In the genomic region with DNA sequence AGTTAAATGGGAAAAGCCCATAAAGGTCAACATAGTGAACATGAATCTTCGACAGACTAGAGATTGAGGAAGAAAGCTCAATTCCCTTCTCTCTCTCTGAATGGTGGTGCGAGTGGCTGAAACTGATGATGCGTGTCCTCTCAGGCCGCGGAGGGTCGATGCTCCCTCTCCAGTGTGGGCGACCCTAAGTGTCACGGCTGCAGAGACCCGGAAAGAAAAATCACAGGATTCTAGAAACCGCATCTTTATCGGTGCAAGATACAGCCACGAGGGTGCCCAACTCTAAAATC, we compare ENCODE assay signal across 6 cellular contexts. TPM values are rescaled to one million over a fixed set of nuclear protein-coding genes. Genes with fewer than 3 reads are reported as not detected.
DNase-seq lines count a peak whose midpoint lies in the region; ATAC-seq and TF ChIP-seq lines count a peak whose summit lies in the region.

No MANE protein-coding gene starts in this region.

- peak overlapping the region; percentile 92 for H3K4me2 ChIP-seq in HCT116 (ENCODE audit: low read length)

- peak overlapping the region; percentile 94 for H3K27ac ChIP-seq in HCT116 (ENCODE audit: low read depth, low read length)

- peaks cover 9 to 30% of the 10 kb centered on the region in 2 experiments for H3K4me1 ChIP-seq in HCT116 (ENCODE audit: control insufficient read depth in 1 of 2, insufficient read depth in 2 of 2, low read length in 2 of 2)

- CTCF ChIA-PET in HCT116 (lab: Charles Lee): interaction anchor here (1.1 to 3.0 kb wide), 3 partner anchors 11 to 348 kb away, joined by 3 to 18 read pairs (median 7); partner anchors contain the start of gene PRMT5
- CTCF ChIA-PET in activated CD4-positive, alpha-beta memory T cell treated with anti-CD3 and anti-CD28 coated beads, Interleukin-2, amount 10 ng/mL, durations not matched to agents 7 days and 5 days (lab: Charles Lee): interaction anchor here (0.8 to 5.8 kb wide), 17 partner anchors 9 to 348 kb away, joined by 3 to 49 read pairs (median 6); partner anchors contain the start of genes LRP10 and PRMT5

- no peaks in the 10 kb centered on the region for H3K9me3 Mint-ChIP-seq in activated CD4-positive, alpha-beta memory T cell treated with anti-CD3 and anti-CD28 coated beads, Interleukin-2, amount 10 ng/mL, durations not matched to agents 7 days and 5 days

- no peaks in the 10 kb centered on the region for H3K27me3 ChIP-seq in HCT116 (ENCODE audit: insufficient read depth, low read length)

- peak overlapping the region; percentile 93 for H3K9ac ChIP-seq in HCT116 (ENCODE audit: low read length)

- no peaks in the 10 kb centered on the region for H3K9me3 ChIP-seq in HCT116 (ENCODE audit: control insufficient read depth in 1 of 2, insufficient read depth in 1 of 2, low read depth in 1 of 2, low read length in 2 of 2)

- POLR2A ChIA-PET in HCT116 (lab: Charles Lee): interaction anchor here (0.7 to 4.8 kb wide), 9 partner anchors 9 to 47 kb away, joined by 3 to 29 read pairs (median 3); partner anchors contain the start of genes LRP10 and PRMT5
- POLR2A ChIA-PET in activated CD4-positive, alpha-beta memory T cell treated with anti-CD3 and anti-CD28 coated beads, Interleukin-2, amount 10 ng/mL, durations not matched to agents 7 days and 5 days (lab: Charles Lee): interaction anchor here (0.7 to 4.1 kb wide), 26 partner anchors 10 to 1463 kb away, joined by 3 to 80 read pairs (median 9); partner anchors contain the start of genes ACIN1, C14orf119, CDH24 and CHD8

- H3K36me3 ChIP-seq in HCT116 (ENCODE audit: control insufficient read depth in 1 of 2, insufficient read depth in 2 of 2, low read length in 2 of 2): peaks cover 21 to 28% of the 10 kb centered on the region in 2 experiments; a peak in 3 of 4 replicates

- H3K9me2 ChIP-seq in HCT116 (ENCODE audit: insufficient read depth): no peaks in the 10 kb centered on the region

- intact Hi-C loops in HCT116 (cut with micrococcal nuclease): loop anchor here (5.0 kb wide), 1 partner anchor 46 kb away; the partner anchor contains the start of gene LRP10
- intact Hi-C loops in lower leg skin (cut with DNase I; ENCODE audit: low total_unique reads): no loop called here

- peak overlapping the region; percentile 90 for H3K4me3 Mint-ChIP-seq in activated CD4-positive, alpha-beta memory T cell treated with anti-CD3 and anti-CD28 coated beads, Interleukin-2, amount 10 ng/mL, durations not matched to agents 7 days and 5 days

- H3K27me3 Mint-ChIP-seq in activated CD4-positive, alpha-beta memory T cell treated with anti-CD3 and anti-CD28 coated beads, Interleukin-2, amount 10 ng/mL, durations not matched to agents 7 days and 5 days: no peaks in the 10 kb centered on the region

- BruUV-seq in HCT116 (replicated peaks; lab: Mats Ljungman, UMichigan): TSS peak; percentile 77

- H3K36me3 Mint-ChIP-seq in activated CD4-positive, alpha-beta memory T cell treated with anti-CD3 and anti-CD28 coated beads, Interleukin-2, amount 10 ng/mL, durations not matched to agents 7 days and 5 days (ENCODE audit: low read depth): peaks cover 44% of the 10 kb centered on the region

- TF ChIP-seq POLR2A in HCT116 (IDR thresholded peaks at IDR 0.05; ENCODE audit: borderline replicate concordance, extremely low read depth, insufficient read depth, insufficient read length) (no peak), lower leg skin (IDR thresholded peaks at IDR 0.05) (no peak)

- peaks cover 42% of the 10 kb centered on the region for H3K4me1 Mint-ChIP-seq in activated CD4-positive, alpha-beta memory T cell treated with anti-CD3 and anti-CD28 coated beads, Interleukin-2, amount 10 ng/mL, durations not matched to agents 7 days and 5 days

- TF ChIP-seq RAD21 in HCT116 (IDR thresholded peaks at IDR 0.05; ENCODE audit: low read depth): no peak

- peaks cover 48% of the 10 kb centered on the region for H3K79me2 ChIP-seq in HCT116 (ENCODE audit: insufficient read depth, low read length)

- H4K20me1 ChIP-seq in HCT116 (ENCODE audit: insufficient read depth): no peaks in the 10 kb centered on the region

- DNase-seq in HCT116 (ENCODE audit: low read depth, low spot score) (no peak), lower leg skin (ENCODE audit: low spot score in 2 of 2) (no peak), NCI-H526 treated with DMSO at 0.1 percent for 48 hours (lab: John Stamatoyannopoulos, UW) (no peak), ureter (ENCODE audit: low spot score) (no peak)
- DNase-seq in activated CD4-positive, alpha-beta memory T cell treated with anti-CD3 and anti-CD28 coated beads, Interleukin-2, amount 10 ng/mL, durations not matched to agents 7 days and 5 days: no peak
- no peak for DNase-seq in activated CD4-positive, CD25-positive, alpha-beta regulatory T cell treated with anti-CD3 and anti-CD28 coated beads, Interleukin-2, amount 50 U/mL, for 72 hours

- ATAC-seq in HCT116: no peak; the same call in 1 of the 2 replicates

- no peak overlapping the region for H2AFZ ChIP-seq in HCT116 (ENCODE audit: low read depth, low read length, poor library complexity, severe bottlenecking)

- 0 to 1% methylated on average over 12 of the region's 12 CpGs for WGBS in lower leg skin, 2 donors

- H3K27ac Mint-ChIP-seq in activated CD4-positive, alpha-beta memory T cell treated with anti-CD3 and anti-CD28 coated beads, Interleukin-2, amount 10 ng/mL, durations not matched to agents 7 days and 5 days: peak overlapping the region; percentile 98

- RAD21 ChIA-PET in HCT116 (lab: Charles Lee; ENCODE audit: low non-redundant PET in 1 of 2, low total read pairs in 2 of 2, uncharacterized antibody in 2 of 2, unreplicated experiment in 2 of 2): no interaction called here

- TF ChIP-seq CTCF in HCT116 (IDR thresholded peaks at IDR 0.05 in 2 of 3, conservative IDR thresholded peaks at IDR 0.05 in 1 of 3; ENCODE audit: borderline replicate concordance in 1 of 3, insufficient read depth in 1 of 3, low read depth in 2 of 3, low read length in 2 of 3) (no peak), lower leg skin (IDR thresholded peaks at IDR 0.05) (no peak)

- peak overlapping the region; percentile 97 to 98 for H3K4me3 ChIP-seq in HCT116 (replicated peaks in 1 of 2; ENCODE audit: low read depth in 1 of 2, low read length in 2 of 2)
- H3K4me3 ChIP-seq in lower leg skin (ENCODE audit: low read depth, poor library complexity, severe bottlenecking): peak overlapping the region; percentile 89

TF ChIP-seq in HCT116, 20 proteins besides CTCF, POLR2A, EP300 and RAD21 (continues in another document):
- TF ChIP-seq REST (IDR thresholded peaks at IDR 0.05; ENCODE audit: low read depth): no peak

RNA-seq across cellular contexts. Expression of gene RBM23, which starts 0.5 kb away (rescaled TPM):
- total RNA-seq in HCT116 (2021; ENCODE audit: unreplicated experiment) (67.2 TPM), lower leg skin (100 to 1,000 TPM in 2 of 4 donors, 10 to 100 TPM in 2; 71.2 to 202 (median 105) TPM), ureter (84.4 TPM)
- polyA plus RNA-seq in HCT116 (2012): 51.0 and 54.9 TPM in 2 replicates
- total RNA-seq in activated CD4-positive, alpha-beta memory T cell treated with anti-CD3 and anti-CD28 coated beads, Interleukin-2, amount 10 ng/mL, durations not matched to agents 7 days and 5 days: 10 to 100 TPM; 71.8 to 73.5 TPM

RNA-seq across cellular contexts. Expression of gene PRMT5, which starts 10.7 kb away (rescaled TPM):
- total RNA-seq in HCT116 (2021; ENCODE audit: unreplicated experiment) (186 TPM), lower leg skin (10 to 100 TPM; 42.9 to 53.2 (median 48.3) TPM), ureter (80.9 TPM)
- polyA plus RNA-seq in HCT116 (2012): 204 TPM in 2 replicates
- 10 to 100 TPM; 46.3 to 49.8 TPM for total RNA-seq in activated CD4-positive, alpha-beta memory T cell treated with anti-CD3 and anti-CD28 coated beads, Interleukin-2, amount 10 ng/mL, durations not matched to agents 7 days and 5 days

RNA-seq across cellular contexts. Expression of gene REM2, which starts 35.4 kb away (rescaled TPM):
- 0.47 TPM for total RNA-seq in HCT116 (2021; ENCODE audit: unreplicated experiment)
- 0.52 and 0.59 TPM in 2 replicates for polyA plus RNA-seq in HCT116 (2012)
- 1 to 10 TPM in 1 of 2 experiments, under 1 TPM in 1; 0.98 to 1.2 TPM for total RNA-seq in activated CD4-positive, alpha-beta memory T cell treated with anti-CD3 and anti-CD28 coated beads, Interleukin-2, amount 10 ng/mL, durations not matched to agents 7 days and 5 days
- 1 to 10 TPM in 2 of 4 donors, under 1 TPM in 2; 0.52 to 2.5 (median 1.5) TPM for total RNA-seq in lower leg skin
- 0.18 TPM for total RNA-seq in ureter

RNA-seq across cellular contexts. Expression of gene HAUS4, which starts 38.4 kb away (rescaled TPM):
- total RNA-seq in HCT116 (2021; ENCODE audit: unreplicated experiment) (48.7 TPM), lower leg skin (10 to 100 TPM; 52.3 to 74.4 (median 61.9) TPM), ureter (29.2 TPM)
- 45.1 and 57.4 TPM in 2 replicates for polyA plus RNA-seq in HCT116 (2012)
- total RNA-seq in activated CD4-positive, alpha-beta memory T cell treated with anti-CD3 and anti-CD28 coated beads, Interleukin-2, amount 10 ng/mL, durations not matched to agents 7 days and 5 days: 10 to 100 TPM; 60.2 to 66.5 TPM

RNA-seq across cellular contexts. Expression of gene LRP10, which starts 46.9 kb away (rescaled TPM):
- total RNA-seq in HCT116 (2021; ENCODE audit: unreplicated experiment): 42.7 TPM
- 61.8 and 77.1 TPM in 2 replicates for polyA plus RNA-seq in HCT116 (2012)
- total RNA-seq in activated CD4-positive, alpha-beta memory T cell treated with anti-CD3 and anti-CD28 coated beads, Interleukin-2, amount 10 ng/mL, durations not matched to agents 7 days and 5 days: 10 to 100 TPM; 88.5 to 98.6 TPM
- 100 to 1,000 TPM; 148 to 209 (median 167) TPM for total RNA-seq in lower leg skin
- 128 TPM for total RNA-seq in ureter
